Comparison of ENCODE assay signal across 1 cellular context in genomic region chr19:20051841-20052768, GRCh38.
TF ChIP-seq lines count a peak whose summit lies in the region.

No MANE protein-coding gene starts in this region.

TF ChIP-seq in HepG2, 621 proteins besides CTCF, POLR2A, EP300 and RAD21 (continued from another document):
- TF ChIP-seq KDM2A (CRISPR knock-in tag; IDR thresholded peaks at IDR 0.05; ENCODE audit: borderline replicate concordance, low read depth) (0 out of 2 replicates have a peak, but pooled peaks have one; percentile 14), ZNF382 (CRISPR knock-in tag; IDR thresholded peaks at IDR 0.05; ENCODE audit: borderline replicate concordance) (no peak), PHF8 (CRISPR knock-in tag; IDR thresholded peaks at IDR 0.05) (peak; percentile 55; the same call in 1 of the 2 replicates)
TF ChIP-seq in HepG2: peak in this region for 55.
